ENCODE assay signal across 8 cellular contexts in genomic region chr2:10668402-10669012, GRCh38. TPM values are rescaled to one million over a fixed set of nuclear protein-coding genes. Genes with fewer than 3 reads are reported as not detected.
DNase-seq lines count a peak whose midpoint lies in the region; ATAC-seq and TF ChIP-seq lines count a peak whose summit lies in the region.

No MANE protein-coding gene starts in this region.

- no peak for TF ChIP-seq POLR2A in GM18505 (IDR thresholded peaks at IDR 0.05; ENCODE audit: borderline replicate concordance, extremely low read depth, insufficient read depth, insufficient read length)

- peaks cover 0 to 3% of the 10 kb centered on the region in 2 experiments for H3K4me1 ChIP-seq in neutrophil (ENCODE audit: control insufficient read depth in 1 of 2, insufficient read depth in 1 of 2, low read depth in 1 of 2, low read length in 1 of 2)

- ATAC-seq in GM21619 (IDR thresholded peaks at IDR 0.05; ENCODE audit: unreplicated experiment) = no peak
- no peak for ATAC-seq in GM18505 (IDR thresholded peaks at IDR 0.05; ENCODE audit: unreplicated experiment)

- no peaks in the 10 kb centered on the region for H3K27me3 ChIP-seq in neutrophil

- peaks cover 20% of the 10 kb centered on the region for H3K36me3 ChIP-seq in neutrophil

- POLR2A ChIA-PET in RWPE1 (lab: Yijun Ruan, JAX; ENCODE audit: low non-redundant PET) = no interaction called here

- DNase-seq in activated gamma-delta T cell treated with Interleukin-2 at 50 U/mL for 16 hours = peak; percentile 15
- DNase-seq in activated gamma-delta T cell (lab: John Stamatoyannopoulos, UW) = no peak
- peak; percentile 26 for DNase-seq in RWPE1 (ENCODE audit: low spot score)
- DNase-seq in epithelial cell of proximal tubule (ENCODE audit: low read depth) = no peak

- peak; percentile 65 for TF ChIP-seq CTCF in LNCAP (IDR thresholded peaks at IDR 0.05)
- TF ChIP-seq CTCF in RWPE1 (conservative IDR thresholded peaks at IDR 0.05; ENCODE audit: low read depth) = peak; percentile 77
- peak; percentile 71 for TF ChIP-seq CTCF in epithelial cell of proximal tubule (conservative IDR thresholded peaks at IDR 0.05; ENCODE audit: low read depth, low read length)
- peak; percentile 65 for TF ChIP-seq CTCF in neutrophil (IDR thresholded peaks at IDR 0.05)

- no peak overlapping the region for H3K4me3 ChIP-seq in epithelial cell of proximal tubule (ENCODE audit: low read depth, low read length)
- H3K4me3 ChIP-seq in neutrophil (ENCODE audit: low read depth in 1 of 2, low read length in 1 of 2) = no peak overlapping the region

- H3K27ac ChIP-seq in RWPE1 = no peak overlapping the region
- no peak overlapping the region for H3K27ac ChIP-seq in neutrophil

- no peaks in the 10 kb centered on the region for H3K9me3 ChIP-seq in neutrophil

- CTCF ChIA-PET in RWPE1 (lab: Yijun Ruan, JAX) = interaction anchor here (0.7 to 1.2 kb wide), 2 partner anchors 29 to 598 kb away, joined by 3 read pairs; no protein-coding TSS in a partner anchor

RNA-seq across cellular contexts. Expression of gene NOL10, which starts 21.3 kb away (rescaled TPM):
- 28.4 and 35.7 TPM in 2 replicates for total RNA-seq in epithelial cell of proximal tubule

RNA-seq across cellular contexts. Expression of gene ATP6V1C2, which starts 52.9 kb away (rescaled TPM):
- not detected in 2 replicates for total RNA-seq in epithelial cell of proximal tubule

Comparison
In these comparisons a context has a peak if more than half of its experiments do, and no peak if none do; other contexts are left out.
1. DNase-seq: peak in activated gamma-delta T cell treated with Interleukin-2 at 50 U/mL for 16 hours (single experiment) and RWPE1 (single experiment); none in activated gamma-delta T cell (single experiment) and epithelial cell of proximal tubule (single experiment).
2. Peak in every context shown above with its lines, with median percentiles within 50 percentile points of each other: CTCF ChIP-seq.